In genomic region chr21:33268736-33269441, GRCh38 we compare ENCODE assay signal across 1 cellular context.
TF ChIP-seq lines count a peak whose summit lies in the region.

No MANE protein-coding gene starts in this region.

TF ChIP-seq in GM12878, 131 proteins besides CTCF, POLR2A, EP300 and RAD21 (continues in another document):
- TF ChIP-seq PKNOX1 (IDR thresholded peaks at IDR 0.05): peak; percentile 50; the same call in 1 of the 2 replicates
- TF ChIP-seq CHD4 (IDR thresholded peaks at IDR 0.05): no peak
- no peak for TF ChIP-seq RELA (IDR thresholded peaks at IDR 0.05; ENCODE audit: borderline replicate concordance, partially characterized antibody)
- TF ChIP-seq ETV6 (conservative IDR thresholded peaks at IDR 0.05 in 1 of 2, IDR thresholded peaks at IDR 0.05 in 1 of 2; ENCODE audit: borderline replicate concordance in 1 of 2, low read depth in 1 of 2): 0 out of 4 replicates have a peak, but pooled peaks of 1 of the 2 experiments have one; percentile 28
- peak; percentile 8; the same call in 1 of the 2 replicates for TF ChIP-seq PAX5 (IDR thresholded peaks at IDR 0.05; ENCODE audit: borderline replicate concordance, low read depth, low read length)
- TF ChIP-seq GABPA (IDR thresholded peaks at IDR 0.05; ENCODE audit: low read depth): peak; percentile 37; the same call in 1 of the 2 replicates
- TF ChIP-seq POU2F2 (IDR thresholded peaks at IDR 0.05; ENCODE audit: borderline replicate concordance, low read depth, low read length): peak; percentile 97; the same call in 2 of the 3 replicates
- peak; percentile 47 for TF ChIP-seq IKZF1 (conservative IDR thresholded peaks at IDR 0.05)
- TF ChIP-seq JUNB (IDR thresholded peaks at IDR 0.05): peak; percentile 93
- TF ChIP-seq LARP7 (IDR thresholded peaks at IDR 0.05): peak; percentile 62
- peak; percentile 84 for TF ChIP-seq ATF2 (IDR thresholded peaks at IDR 0.05; ENCODE audit: low read length)
- no peak for TF ChIP-seq SMAD5 (IDR thresholded peaks at IDR 0.05; ENCODE audit: low read depth)
- no peak for TF ChIP-seq ZNF384 (IDR thresholded peaks at IDR 0.05; ENCODE audit: borderline replicate concordance, low read depth, low read length)
- TF ChIP-seq TCF3 (IDR thresholded peaks at IDR 0.05; ENCODE audit: borderline replicate concordance, insufficient read depth, low read depth, low read length): no peak; the same call in 1 of the 2 replicates
- TF ChIP-seq TCF7 (IDR thresholded peaks at IDR 0.05; ENCODE audit: borderline replicate concordance): no peak
- peak; percentile 81 for TF ChIP-seq RUNX3 (IDR thresholded peaks at IDR 0.05; ENCODE audit: low read length)
- TF ChIP-seq RFX5 (IDR thresholded peaks at IDR 0.05; ENCODE audit: low read depth, low read length): no peak
- no peak for TF ChIP-seq ZNF217 (IDR thresholded peaks at IDR 0.05)
- TF ChIP-seq NR2C2 (IDR thresholded peaks at IDR 0.05; ENCODE audit: borderline replicate concordance, control insufficient read depth, insufficient read length, low read depth): no peak
- TF ChIP-seq BCL11A (IDR thresholded peaks at IDR 0.05; ENCODE audit: low read depth, low read length): no peak
- TF ChIP-seq NFIC (IDR thresholded peaks at IDR 0.05; ENCODE audit: low read depth, low read length): peak; percentile 81
- TF ChIP-seq RCOR1 (conservative IDR thresholded peaks at IDR 0.05; ENCODE audit: low read depth, low read length): no peak
- peak; percentile 55 to 65; a peak in 3 of 4 replicates for TF ChIP-seq IKZF2 (IDR thresholded peaks at IDR 0.05)
- no peak for TF ChIP-seq ZSCAN29 (IDR thresholded peaks at IDR 0.05)
- TF ChIP-seq TAF1 (IDR thresholded peaks at IDR 0.05; ENCODE audit: borderline replicate concordance, low read depth, low read length): no peak
- peak; percentile 73 for TF ChIP-seq POLR2AphosphoS5 (IDR thresholded peaks at IDR 0.05; ENCODE audit: low read length)
- no peak for TF ChIP-seq NFXL1 (IDR thresholded peaks at IDR 0.05; ENCODE audit: borderline replicate concordance)
- TF ChIP-seq FOXM1 (IDR thresholded peaks at IDR 0.05; ENCODE audit: low read depth, low read length): peak; percentile 70; the same call in 1 of the 2 replicates
- TF ChIP-seq IRF3 (IDR thresholded peaks at IDR 0.05): no peak
- peak; percentile 75 for TF ChIP-seq ATF7 (IDR thresholded peaks at IDR 0.05; ENCODE audit: low read depth)
- TF ChIP-seq MEF2A (IDR thresholded peaks at IDR 0.05; ENCODE audit: insufficient read depth, low read depth, low read length): 0 out of 2 replicates have a peak, but pooled peaks have one; percentile 59
- TF ChIP-seq ZBTB4 (CRISPR knock-in tag; IDR thresholded peaks at IDR 0.05): no peak
- no peak for TF ChIP-seq ZNF622 (IDR thresholded peaks at IDR 0.05)
- TF ChIP-seq RELB (IDR thresholded peaks at IDR 0.05; ENCODE audit: low read depth): peak; percentile 39; the same call in 1 of the 2 replicates
- TF ChIP-seq SMARCA5 (IDR thresholded peaks at IDR 0.05): peak; percentile 73; the same call in 1 of the 2 replicates
- no peak for TF ChIP-seq PAX8 (IDR thresholded peaks at IDR 0.05)
- TF ChIP-seq SMAD1 (IDR thresholded peaks at IDR 0.05; ENCODE audit: low read depth, partially characterized antibody): peak; percentile 59
- TF ChIP-seq SMC3 (IDR thresholded peaks at IDR 0.05; ENCODE audit: borderline replicate concordance, low read length): peak; percentile 19; the same call in 1 of the 2 replicates
- no peak for TF ChIP-seq SKIL (IDR thresholded peaks at IDR 0.05; ENCODE audit: low read depth, poor library complexity, severe bottlenecking)
- no peak for TF ChIP-seq ZNF592 (IDR thresholded peaks at IDR 0.05)
- 0 out of 2 replicates have a peak, but pooled peaks have one; percentile 39 for TF ChIP-seq CBX5 (IDR thresholded peaks at IDR 0.05; ENCODE audit: low read depth)
- TF ChIP-seq PRDM15 (CRISPR knock-in tag; IDR thresholded peaks at IDR 0.05): 0 out of 2 replicates have a peak, but pooled peaks have one; percentile 24
